1 cellular context compared by ENCODE assay signal in genomic region chr14:20428010-20428365, GRCh38.
TF ChIP-seq lines count a peak whose summit lies in the region.

No MANE protein-coding gene starts in this region.

TF ChIP-seq in HepG2, 621 proteins besides CTCF, POLR2A, EP300 and RAD21:
- TF ChIP-seq PRMT3 (CRISPR knock-in tag; IDR thresholded peaks at IDR 0.05; ENCODE audit: borderline replicate concordance, low read depth) = no peak
- no peak for TF ChIP-seq AHDC1 (CRISPR knock-in tag; IDR thresholded peaks at IDR 0.05; ENCODE audit: borderline replicate concordance)
- no peak for TF ChIP-seq SIX4 (CRISPR knock-in tag; IDR thresholded peaks at IDR 0.05)
- no peak for TF ChIP-seq PHF5A (CRISPR knock-in tag; IDR thresholded peaks at IDR 0.05; ENCODE audit: low read depth, unreplicated experiment)
- TF ChIP-seq ZNF747 (CRISPR knock-in tag; IDR thresholded peaks at IDR 0.05; ENCODE audit: borderline replicate concordance) = no peak
- no peak for TF ChIP-seq ZFP37 (CRISPR knock-in tag; IDR thresholded peaks at IDR 0.05; ENCODE audit: borderline replicate concordance)
- TF ChIP-seq NFAT5 (CRISPR knock-in tag; IDR thresholded peaks at IDR 0.05) = no peak
- TF ChIP-seq CHD4 (IDR thresholded peaks at IDR 0.05; ENCODE audit: borderline replicate concordance, low read length) = no peak
- no peak for TF ChIP-seq BATF2 (CRISPR knock-in tag; IDR thresholded peaks at IDR 0.05)
- TF ChIP-seq, protein P1, sequence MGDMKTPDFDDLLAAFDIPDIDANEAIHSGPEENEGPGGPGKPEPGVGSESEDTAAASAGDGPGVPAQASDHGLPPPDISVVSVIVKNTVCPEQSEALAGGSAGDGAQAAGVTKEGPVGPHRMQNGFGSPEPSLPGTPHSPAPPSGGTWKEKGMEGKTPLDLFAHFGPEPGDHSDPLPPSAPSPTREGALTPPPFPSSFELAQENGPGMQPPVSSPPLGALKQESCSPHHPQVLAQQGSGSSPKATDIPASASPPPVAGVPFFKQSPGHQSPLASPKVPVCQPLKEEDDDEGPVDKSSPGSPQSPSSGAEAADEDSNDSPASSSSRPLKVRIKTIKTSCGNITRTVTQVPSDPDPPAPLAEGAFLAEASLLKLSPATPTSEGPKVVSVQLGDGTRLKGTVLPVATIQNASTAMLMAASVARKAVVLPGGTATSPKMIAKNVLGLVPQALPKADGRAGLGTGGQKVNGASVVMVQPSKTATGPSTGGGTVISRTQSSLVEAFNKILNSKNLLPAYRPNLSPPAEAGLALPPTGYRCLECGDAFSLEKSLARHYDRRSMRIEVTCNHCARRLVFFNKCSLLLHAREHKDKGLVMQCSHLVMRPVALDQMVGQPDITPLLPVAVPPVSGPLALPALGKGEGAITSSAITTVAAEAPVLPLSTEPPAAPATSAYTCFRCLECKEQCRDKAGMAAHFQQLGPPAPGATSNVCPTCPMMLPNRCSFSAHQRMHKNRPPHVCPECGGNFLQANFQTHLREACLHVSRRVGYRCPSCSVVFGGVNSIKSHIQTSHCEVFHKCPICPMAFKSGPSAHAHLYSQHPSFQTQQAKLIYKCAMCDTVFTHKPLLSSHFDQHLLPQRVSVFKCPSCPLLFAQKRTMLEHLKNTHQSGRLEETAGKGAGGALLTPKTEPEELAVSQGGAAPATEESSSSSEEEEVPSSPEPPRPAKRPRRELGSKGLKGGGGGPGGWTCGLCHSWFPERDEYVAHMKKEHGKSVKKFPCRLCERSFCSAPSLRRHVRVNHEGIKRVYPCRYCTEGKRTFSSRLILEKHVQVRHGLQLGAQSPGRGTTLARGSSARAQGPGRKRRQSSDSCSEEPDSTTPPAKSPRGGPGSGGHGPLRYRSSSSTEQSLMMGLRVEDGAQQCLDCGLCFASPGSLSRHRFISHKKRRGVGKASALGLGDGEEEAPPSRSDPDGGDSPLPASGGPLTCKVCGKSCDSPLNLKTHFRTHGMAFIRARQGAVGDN (CRISPR knock-in tag; IDR thresholded peaks at IDR 0.05) = 0 out of 2 replicates have a peak, but pooled peaks have one; percentile 21
- no peak for TF ChIP-seq GRHL1 (CRISPR knock-in tag; conservative IDR thresholded peaks at IDR 0.05)
- no peak for TF ChIP-seq AGO2 (optimal IDR thresholded peaks at IDR 0.05; ENCODE audit: low read depth, low read length)
- TF ChIP-seq ZNF691 (CRISPR knock-in tag; IDR thresholded peaks at IDR 0.05; ENCODE audit: borderline replicate concordance, low read depth) = 0 out of 2 replicates have a peak, but pooled peaks have one; percentile 67
- no peak for TF ChIP-seq FOXC1 (CRISPR knock-in tag; IDR thresholded peaks at IDR 0.05; ENCODE audit: borderline replicate concordance)
- no peak for TF ChIP-seq CHD2 (IDR thresholded peaks at IDR 0.05; ENCODE audit: low read depth, low read length)
- TF ChIP-seq, protein P2, sequence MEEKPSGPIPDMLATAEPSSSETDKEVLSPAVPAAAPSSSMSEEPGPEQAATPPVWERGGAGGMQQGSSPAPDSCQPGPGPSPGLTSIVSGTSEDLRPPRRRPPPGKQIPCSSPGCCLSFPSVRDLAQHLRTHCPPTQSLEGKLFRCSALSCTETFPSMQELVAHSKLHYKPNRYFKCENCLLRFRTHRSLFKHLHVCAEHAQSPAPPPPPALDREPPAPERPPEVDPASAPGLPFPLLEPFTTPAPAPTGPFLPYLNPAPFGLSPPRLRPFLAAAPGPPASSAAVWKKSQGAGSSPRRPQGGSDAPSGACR (CRISPR knock-in tag; IDR thresholded peaks at IDR 0.05) = no peak
